Comparison of ENCODE assay signal across 9 cellular contexts in genomic region chr7:131544449-131545425, GRCh38. TPM values are rescaled to one million over a fixed set of nuclear protein-coding genes. Genes with fewer than 3 reads are reported as not detected.
DNase-seq lines count a peak whose midpoint lies in the region; ATAC-seq and TF ChIP-seq lines count a peak whose summit lies in the region.
"Had no signal": no experiment of that assay in that cellular context is flagged by ENCODE, and none has a peak within 500 bp of the region (broad histone marks: within the 10 kb centered on the region; RNA-seq: fewer than 3 reads in every experiment).

No MANE protein-coding gene starts in this region.

- H3K4me3 Mint-ChIP-seq in neural crest cell = no peak overlapping the region
- H3K4me3 Mint-ChIP-seq in T-helper 2 cell treated with Interferon-gamma antibody and Interleukin-4, amounts not matched to agents 5 μg/mL and 100 μg/mL, for 36 hours = no peak overlapping the region
- H3K4me3 Mint-ChIP-seq: IgD-negative memory B cell had no signal

- WGBS in tibial nerve, 2 donors = 66 to 76% methylated on average over 13 to 14 of the region's 18 CpGs

- TF ChIP-seq EP300 in tibial nerve (IDR thresholded peaks at IDR 0.05) = no peak

- in situ Hi-C loops in brain microvascular endothelial cell (cut with HindIII; ENCODE audit: low pct_ligation_motif_present, low sequenced_read_pairs) = no loop called here

- ATAC-seq in GM21576 (IDR thresholded peaks at IDR 0.05; ENCODE audit: unreplicated experiment) = no peak

- DNase-seq in ELF-1 (ENCODE audit: low read depth, low spot score) = peak; percentile 78
- DNase-seq in M059J (ENCODE audit: low read depth) = peak; percentile 69
- peak; percentile 40 for DNase-seq in brain microvascular endothelial cell
- DNase-seq in neural crest cell (ENCODE audit: low read depth, low spot score) = no peak
- no peak for DNase-seq in tibial nerve (ENCODE audit: low spot score in 2 of 2)
- no peak for DNase-seq in T-helper 2 cell treated with Interferon-gamma antibody and Interleukin-4, amounts not matched to agents 5 μg/mL and 100 μg/mL, for 36 hours (ENCODE audit: low spot score)
- DNase-seq in NCI-H2107 treated with DMSO at 0.1 percent for 48 hours (lab: John Stamatoyannopoulos, UW; ENCODE audit: unreplicated experiment) = no peak

- no peak overlapping the region for H3K4me3 ChIP-seq in brain microvascular endothelial cell (ENCODE audit: low read depth, low read length)
- no peak overlapping the region for H3K4me3 ChIP-seq in tibial nerve

- H3K27me3 ChIP-seq in brain microvascular endothelial cell (replicated peaks) (no peaks in the 10 kb centered on the region), tibial nerve (no peaks in the 10 kb centered on the region)

- peaks cover 20% of the 10 kb centered on the region for H3K4me1 Mint-ChIP-seq in neural crest cell
- peaks cover 12% of the 10 kb centered on the region for H3K4me1 Mint-ChIP-seq in T-helper 2 cell treated with Interferon-gamma antibody and Interleukin-4, amounts not matched to agents 5 μg/mL and 100 μg/mL, for 36 hours (ENCODE audit: low read depth)

- no peaks in the 10 kb centered on the region for H3K36me3 Mint-ChIP-seq in neural crest cell (ENCODE audit: low read depth)
- no peaks in the 10 kb centered on the region for H3K36me3 Mint-ChIP-seq in T-helper 2 cell treated with Interferon-gamma antibody and Interleukin-4, amounts not matched to agents 5 μg/mL and 100 μg/mL, for 36 hours (ENCODE audit: low read depth)

- H3K36me3 ChIP-seq in brain microvascular endothelial cell (replicated peaks) = no peaks in the 10 kb centered on the region
- no peaks in the 10 kb centered on the region for H3K36me3 ChIP-seq in tibial nerve

- H3K9me3 ChIP-seq in tibial nerve = no peaks in the 10 kb centered on the region

- H3K27ac ChIP-seq in brain microvascular endothelial cell = no peak overlapping the region
- H3K27ac ChIP-seq in tibial nerve = peak overlapping the region in 1 of 4 donors; percentile 34

- peaks cover 13% of the 10 kb centered on the region for H3K27me3 Mint-ChIP-seq in neural crest cell (ENCODE audit: low read depth)
- no peaks in the 10 kb centered on the region for H3K27me3 Mint-ChIP-seq in T-helper 2 cell treated with Interferon-gamma antibody and Interleukin-4, amounts not matched to agents 5 μg/mL and 100 μg/mL, for 36 hours (ENCODE audit: low read depth)

- H3K9me3 Mint-ChIP-seq in neural crest cell = no peaks in the 10 kb centered on the region
- no peaks in the 10 kb centered on the region for H3K9me3 Mint-ChIP-seq in T-helper 2 cell treated with Interferon-gamma antibody and Interleukin-4, amounts not matched to agents 5 μg/mL and 100 μg/mL, for 36 hours
- H3K9me3 Mint-ChIP-seq: IgD-negative memory B cell had no signal

- no peak for TF ChIP-seq POLR2A in tibial nerve (IDR thresholded peaks at IDR 0.05)

- H3K27ac Mint-ChIP-seq in neural crest cell (ENCODE audit: unreplicated experiment) = no peak overlapping the region
- H3K27ac Mint-ChIP-seq in T-helper 2 cell treated with Interferon-gamma antibody and Interleukin-4, amounts not matched to agents 5 μg/mL and 100 μg/mL, for 36 hours = no peak overlapping the region
- H3K27ac Mint-ChIP-seq: IgD-negative memory B cell had no signal

- peaks cover 0 to 41% (median 0%) of the 10 kb centered on the region in 4 donors for H3K4me1 ChIP-seq in tibial nerve

- TF ChIP-seq CTCF in brain microvascular endothelial cell (IDR thresholded peaks at IDR 0.05; ENCODE audit: low read depth, low read length, missing control alignments) = peak; percentile 61
- TF ChIP-seq CTCF in neural crest cell (conservative IDR thresholded peaks at IDR 0.05) = peak; percentile 10
- TF ChIP-seq CTCF in tibial nerve (IDR thresholded peaks at IDR 0.05) = peak in 1 of 5 experiments; percentile 30

RNA-seq across cellular contexts. Expression of gene PODXL, which starts 11.7 kb away (rescaled TPM):
- 27.2 and 50.6 TPM in 2 replicates for total RNA-seq in M059J (2014; rRNA removed; shearing (Covaris generic))
- total RNA-seq in neural crest cell = 21.4 and 22.5 TPM in 2 replicates
- 10 to 100 TPM; 12.1 to 40.8 (median 34.3) TPM for total RNA-seq in tibial nerve

Comparison
In these comparisons a context has a peak if more than half of its experiments do, and no peak if none do; other contexts are left out.
1. DNase-seq: peak in ELF-1 (single experiment), M059J (single experiment) and brain microvascular endothelial cell (single experiment); none in neural crest cell (single experiment), tibial nerve (0 of 2), T-helper 2 cell treated with Interferon-gamma antibody and Interleukin-4, amounts not matched to agents 5 μg/mL and 100 μg/mL, for 36 hours (single experiment) and NCI-H2107 treated with DMSO at 0.1 percent for 48 hours (single experiment).